ENCODE assay signal across 10 cellular contexts in genomic region chr17:19650826-19651225, GRCh38. TPM values are rescaled to one million over a fixed set of nuclear protein-coding genes. Genes with fewer than 3 reads are reported as not detected.
DNase-seq lines count a peak whose midpoint lies in the region; ATAC-seq and TF ChIP-seq lines count a peak whose summit lies in the region.
"Had no signal": no experiment of that assay in that cellular context is flagged by ENCODE, and none has a peak within 500 bp of the region (broad histone marks: within the 10 kb centered on the region; RNA-seq: fewer than 3 reads in every experiment).

No MANE protein-coding gene starts in this region.

- H3K9me3 ChIP-seq in HUES64 (ENCODE audit: insufficient read depth, low read depth, low read length) = peaks cover 15% of the 10 kb centered on the region
- H3K9me3 ChIP-seq in naive thymus-derived CD4-positive, alpha-beta T cell (ENCODE audit: control insufficient read depth in 2 of 3, low read length in 3 of 3) = no peaks in the 10 kb centered on the region

- H3K4me1 Mint-ChIP-seq in central memory CD8-positive, alpha-beta T cell = peaks cover 33% of the 10 kb centered on the region
- H3K4me1 Mint-ChIP-seq in naive thymus-derived CD4-positive, alpha-beta T cell = peaks cover 36 to 58% (median 41%) of the 10 kb centered on the region in 7 donors

- CTCF ChIA-PET in AG04449 (lab: Yijun Ruan, JAX) = no interaction called here
- CTCF ChIA-PET in naive thymus-derived CD4-positive, alpha-beta T cell (lab: Charles Lee) = no interaction called here

- H3K4me1 ChIP-seq in HUES64 (ENCODE audit: insufficient read depth, low read length) = peaks cover 31% of the 10 kb centered on the region
- peaks cover 0 to 6% of the 10 kb centered on the region in 2 donors for H3K4me1 ChIP-seq in naive thymus-derived CD4-positive, alpha-beta T cell (ENCODE audit: control insufficient read depth in 2 of 2, insufficient read depth in 2 of 2, low read length in 2 of 2)

- 92% methylated on average over 1 of the region's 1 CpG for WGBS in HUES64

- H3K9me3 Mint-ChIP-seq in central memory CD8-positive, alpha-beta T cell = no peaks in the 10 kb centered on the region
- H3K9me3 Mint-ChIP-seq in naive thymus-derived CD4-positive, alpha-beta T cell = no peaks in the 10 kb centered on the region

- H3K27ac Mint-ChIP-seq in central memory CD8-positive, alpha-beta T cell (ENCODE audit: low read depth) = no peak overlapping the region
- H3K27ac Mint-ChIP-seq in naive thymus-derived CD4-positive, alpha-beta T cell = no peak overlapping the region

- peak overlapping the region; percentile 97 for H3K4me3 Mint-ChIP-seq in central memory CD8-positive, alpha-beta T cell
- H3K4me3 Mint-ChIP-seq in naive thymus-derived CD4-positive, alpha-beta T cell = peak overlapping the region; percentile 20 to 99 (median 76)

- no peak overlapping the region for H3K27ac ChIP-seq in HUES64 (ENCODE audit: low read depth, low read length)
- no peak overlapping the region for H3K27ac ChIP-seq in naive thymus-derived CD4-positive, alpha-beta T cell (ENCODE audit: low read depth, low read length)

- H3K4me3 ChIP-seq in AG04449 (ENCODE audit: low read depth, low read length) = no peak overlapping the region
- peak overlapping the region; percentile 20; the same call in 1 of the 2 replicates for H3K4me3 ChIP-seq in HUES64 (ENCODE audit: low read length)
- H3K4me3 ChIP-seq in naive thymus-derived CD4-positive, alpha-beta T cell (ENCODE audit: low read length) = no peak overlapping the region

- POLR2A ChIA-PET in AG04449 (lab: Yijun Ruan, JAX) = no interaction called here
- POLR2A ChIA-PET in naive thymus-derived CD4-positive, alpha-beta T cell (lab: Charles Lee) = no interaction called here

- no peak for ATAC-seq in central memory CD8-positive, alpha-beta T cell (replicated peaks; ENCODE audit: extremely low read depth, poor library complexity, severe bottlenecking)
- ATAC-seq in naive thymus-derived CD4-positive, alpha-beta T cell = no peak
- ATAC-seq in HG03457 (IDR thresholded peaks at IDR 0.05; ENCODE audit: unreplicated experiment) = no peak
- ATAC-seq in GM18858 (IDR thresholded peaks at IDR 0.05; ENCODE audit: unreplicated experiment) = no peak
- ATAC-seq: Right ventricle myocardium inferior had no signal

- DNase-seq in AG04449 (ENCODE audit: low read depth, low spot score) (peak; percentile 26), cortex of kidney (lab: John Stamatoyannopoulos, UW) (no peak)
- no peak for DNase-seq in central memory CD8-positive, alpha-beta T cell (ENCODE audit: low spot score in 2 of 2)
- DNase-seq in naive thymus-derived CD4-positive, alpha-beta T cell = no peak
- no peak for DNase-seq in activated naive CD4-positive, alpha-beta T cell treated with anti-CD3 and anti-CD28 coated beads, Interleukin-2, amount 50 U/mL, for 16 hours
- DNase-seq: NCI-H1105 had no signal

- H3K9ac ChIP-seq in HUES64 (ENCODE audit: low read depth, low read length) = no peak overlapping the region

- H3K36me3 ChIP-seq in HUES64 (ENCODE audit: insufficient read depth, low read length) = peaks cover 45% of the 10 kb centered on the region
- peaks cover 0 to 28% (median 6%) of the 10 kb centered on the region in 3 experiments for H3K36me3 ChIP-seq in naive thymus-derived CD4-positive, alpha-beta T cell (ENCODE audit: control insufficient read depth in 2 of 3, insufficient read depth in 3 of 3, low read length in 3 of 3)

- intact Hi-C loops in naive thymus-derived CD4-positive, alpha-beta T cell (cut with micrococcal nuclease) = no loop called here

- TF ChIP-seq CTCF in AG04449 (IDR thresholded peaks at IDR 0.05; ENCODE audit: insufficient read depth, low read length, missing control alignments) = no peak

- H3K27me3 Mint-ChIP-seq in central memory CD8-positive, alpha-beta T cell = no peaks in the 10 kb centered on the region
- H3K27me3 Mint-ChIP-seq in naive thymus-derived CD4-positive, alpha-beta T cell = no peaks in the 10 kb centered on the region

- H3K36me3 Mint-ChIP-seq in central memory CD8-positive, alpha-beta T cell (ENCODE audit: insufficient read depth) = peaks cover 13% of the 10 kb centered on the region
- H3K36me3 Mint-ChIP-seq in naive thymus-derived CD4-positive, alpha-beta T cell = peaks cover 15 to 32% (median 25%) of the 10 kb centered on the region in 5 donors

- no peaks in the 10 kb centered on the region; the same call in 1 of the 2 replicates for H3K27me3 ChIP-seq in HUES64 (ENCODE audit: insufficient read depth, low read length)
- no peaks in the 10 kb centered on the region for H3K27me3 ChIP-seq in naive thymus-derived CD4-positive, alpha-beta T cell (ENCODE audit: control insufficient read depth in 2 of 2, insufficient read depth in 2 of 2, low read length in 2 of 2)

RNA-seq across cellular contexts. Expression of gene ALDH3A2, which starts 2.3 kb away (rescaled TPM):
- 69.2 TPM for polyA plus RNA-seq in HUES64 (2013, experiment 1 of 2)
- 63.8 TPM for polyA plus RNA-seq in HUES64 (2013, experiment 2 of 2)
- total RNA-seq in naive thymus-derived CD4-positive, alpha-beta T cell = 10 to 100 TPM; 26.3 to 53.4 (median 32.4) TPM
- 10 to 100 TPM; 25.2 to 26.2 TPM for polyA plus RNA-seq in naive thymus-derived CD4-positive, alpha-beta T cell
